12 cellular contexts compared by ENCODE assay signal in genomic region chr22:40401532-40401931, GRCh38. TPM values are rescaled to one million over a fixed set of nuclear protein-coding genes. Genes with fewer than 3 reads are reported as not detected.
DNase-seq lines count a peak whose midpoint lies in the region; ATAC-seq lines count a peak whose summit lies in the region.
"Had no signal": no experiment of that assay in that cellular context is flagged by ENCODE, and none has a peak within 500 bp of the region (broad histone marks: within the 10 kb centered on the region; RNA-seq: fewer than 3 reads in every experiment).

No MANE protein-coding gene starts in this region.

- H3K36me3 ChIP-seq in neuronal stem cell (replicated peaks in 1 of 2; ENCODE audit: control insufficient read depth in 2 of 2, insufficient read depth in 2 of 2, low read length in 2 of 2): peaks cover 24 to 59% of the 10 kb centered on the region in 2 donors

- WGBS in neuronal stem cell (ENCODE audit: extremely low coverage in 2 of 2, insufficient read length in 2 of 2, insufficient replicate concordance in 1 of 2), 2 donors: no CpG with 5 or more reads among the region's 4 CpGs

- H3K23ac ChIP-seq in neuronal stem cell (ENCODE audit: low read depth, low read length, poor library complexity): no peak overlapping the region

- no peak overlapping the region for H2AK5ac ChIP-seq in neuronal stem cell (ENCODE audit: low read depth, low read length)

- no peak overlapping the region for H2AFZ ChIP-seq in neuronal stem cell (ENCODE audit: low read length)

- no peak overlapping the region for H4K91ac ChIP-seq in neuronal stem cell (ENCODE audit: low read depth, low read length, poor library complexity)

- no peaks in the 10 kb centered on the region for H3K9me3 Mint-ChIP-seq in activated T-cell treated with anti-CD3 and anti-CD28 coated beads, Interleukin-2, amount 50 U/mL, for 4 hours

- no peaks in the 10 kb centered on the region for H3K27me3 ChIP-seq in neuronal stem cell (ENCODE audit: control insufficient read depth in 3 of 3, insufficient read depth in 3 of 3, low read depth in 1 of 3, low read length in 3 of 3)
- H3K27me3 ChIP-seq: gastroesophageal sphincter had no signal

- no peak overlapping the region for H2BK12ac ChIP-seq in neuronal stem cell (ENCODE audit: low read length)

- H3K79me1 ChIP-seq in neuronal stem cell (ENCODE audit: low read depth, low read length): peaks cover 5% of the 10 kb centered on the region

- H3K18ac ChIP-seq in neuronal stem cell (ENCODE audit: low read length): no peak overlapping the region

- no peak overlapping the region for H3K9ac ChIP-seq in neuronal stem cell (ENCODE audit: low read depth, low read length, poor library complexity)

- H3K27me3 Mint-ChIP-seq in activated T-cell treated with anti-CD3 and anti-CD28 coated beads, Interleukin-2, amount 50 U/mL, for 4 hours (ENCODE audit: low read depth): no peaks in the 10 kb centered on the region

- H3K4ac ChIP-seq in neuronal stem cell (ENCODE audit: low read length): no peak overlapping the region

- H2BK5ac ChIP-seq in neuronal stem cell (ENCODE audit: low read length): no peak overlapping the region

- H3K4me3 Mint-ChIP-seq in activated T-cell treated with anti-CD3 and anti-CD28 coated beads, Interleukin-2, amount 50 U/mL, for 4 hours: peak overlapping the region; percentile 56

- no peak overlapping the region for H4K8ac ChIP-seq in neuronal stem cell (ENCODE audit: low read depth, low read length)

- H2BK15ac ChIP-seq in neuronal stem cell (ENCODE audit: low read length): no peak overlapping the region

- H2BK120ac ChIP-seq in neuronal stem cell (ENCODE audit: low read depth, low read length): peak overlapping the region; percentile 76

- no peaks in the 10 kb centered on the region for H3K9me3 ChIP-seq in neuronal stem cell (replicated peaks in 1 of 2; ENCODE audit: control insufficient read depth in 2 of 2, insufficient read depth in 1 of 2, low read depth in 1 of 2, low read length in 2 of 2)
- H3K9me3 ChIP-seq: gastroesophageal sphincter had no signal

- DNase-seq in NK-92 treated with Interleukin-12 subunit alpha and Interleukin-12 subunit beta, amount 100 ng/mL, for 24 hours (lab: John Stamatoyannopoulos, UW): peak; percentile 40
- no peak for DNase-seq in NK-92 (lab: John Stamatoyannopoulos, UW; ENCODE audit: unreplicated experiment)
- peak; percentile 51 for DNase-seq in activated T-cell treated with anti-CD3 and anti-CD28 coated beads, Interleukin-2, amount 50 U/mL, for 4 hours
- DNase-seq in neuronal stem cell (ENCODE audit: low spot score): no peak
- peak; percentile 64 for DNase-seq in stimulated activated naive CD8-positive, alpha-beta T cell treated with anti-CD3 and anti-CD28 coated beads, Interleukin-15, Interleukin-2, amounts not matched to agents 100 U/mL and 50 U/mL, for 24 hours
- DNase-seq in iPS-NIHi7 (ENCODE audit: extremely low spot score): no peak
- no peak for DNase-seq in D341Med (ENCODE audit: low spot score)
- DNase-seq: NCI-H2081 had no signal

- ATAC-seq in activated T-cell treated with anti-CD3 and anti-CD28 coated beads, Interleukin-2, amount 50 U/mL, for 4 hours: peak; percentile 85 to 88
- ATAC-seq in stimulated activated naive CD8-positive, alpha-beta T cell treated with anti-CD3 and anti-CD28 coated beads, Interleukin-15, Interleukin-2, amounts not matched to agents 100 U/mL and 50 U/mL, for 24 hours: peak; percentile 91
- no peak for ATAC-seq in GM18502 (IDR thresholded peaks at IDR 0.05; ENCODE audit: poor library complexity, unreplicated experiment)
- ATAC-seq: gastroesophageal sphincter had no signal

- H3K4me1 Mint-ChIP-seq in activated T-cell treated with anti-CD3 and anti-CD28 coated beads, Interleukin-2, amount 50 U/mL, for 4 hours (ENCODE audit: low read depth): peaks cover 64% of the 10 kb centered on the region

- H3K14ac ChIP-seq in neuronal stem cell (ENCODE audit: low read length): no peak overlapping the region

- H3K36me3 Mint-ChIP-seq in activated T-cell treated with anti-CD3 and anti-CD28 coated beads, Interleukin-2, amount 50 U/mL, for 4 hours (ENCODE audit: insufficient read depth): peaks cover 15% of the 10 kb centered on the region

- H3K4me1 ChIP-seq in neuronal stem cell (ENCODE audit: control insufficient read depth in 2 of 2, insufficient read depth in 1 of 2, low read depth in 1 of 2, low read length in 2 of 2): peaks cover 5 to 6% of the 10 kb centered on the region in 2 donors

- no peak overlapping the region for H3K27ac ChIP-seq in neuronal stem cell (replicated peaks; ENCODE audit: low read length)
- H3K27ac ChIP-seq: 22Rv1, gastroesophageal sphincter had no signal

- no peak overlapping the region for H3K4me2 ChIP-seq in neuronal stem cell (ENCODE audit: insufficient read depth, low read length, poor library complexity, severe bottlenecking)

- H3K4me3 ChIP-seq in neuronal stem cell (ENCODE audit: low read length in 2 of 2): peak overlapping the region in 1 of 2 donors; percentile 23
- H3K4me3 ChIP-seq: gastroesophageal sphincter, skin epidermis had no signal

RNA-seq across cellular contexts. Expression of gene SGSM3, which starts 31.1 kb away (rescaled TPM):
- 10 to 100 TPM; 27.4 to 32.4 (median 32.2) TPM for total RNA-seq in activated T-cell treated with anti-CD3 and anti-CD28 coated beads, Interleukin-2, amount 50 U/mL, for 4 hours
- polyA plus RNA-seq in neuronal stem cell (2013, experiment 1 of 2): 57.4 TPM
- 53.6 TPM for polyA plus RNA-seq in neuronal stem cell (2013, experiment 2 of 2)

RNA-seq across cellular contexts. Expression of gene ADSL, which starts 55.2 kb away (rescaled TPM):
- total RNA-seq in activated T-cell treated with anti-CD3 and anti-CD28 coated beads, Interleukin-2, amount 50 U/mL, for 4 hours: 100 to 1,000 TPM; 183 to 218 (median 204) TPM
- 70.7 TPM for polyA plus RNA-seq in neuronal stem cell (2013, experiment 1 of 2)
- 69.7 TPM for polyA plus RNA-seq in neuronal stem cell (2013, experiment 2 of 2)

Comparison
In these comparisons a context has a peak if more than half of its experiments do, and no peak if none do; other contexts are left out.
1. DNase-seq: peak in NK-92 treated with Interleukin-12 subunit alpha and Interleukin-12 subunit beta, amount 100 ng/mL, for 24 hours (single experiment), activated T-cell treated with anti-CD3 and anti-CD28 coated beads, Interleukin-2, amount 50 U/mL, for 4 hours (single experiment) and stimulated activated naive CD8-positive, alpha-beta T cell treated with anti-CD3 and anti-CD28 coated beads, Interleukin-15, Interleukin-2, amounts not matched to agents 100 U/mL and 50 U/mL, for 24 hours (single experiment); none in NK-92 (single experiment), neuronal stem cell (single experiment), iPS-NIHi7 (single experiment) and D341Med (single experiment).